Comparison of ENCODE assay signal across 25 cellular contexts in genomic region chr11:109490953-109491733, GRCh38.
DNase-seq lines count a peak whose midpoint lies in the region; TF ChIP-seq lines count a peak whose summit lies in the region.
"Had no signal": no experiment of that assay in that cellular context is flagged by ENCODE, and none has a peak within 500 bp of the region (broad histone marks: within the 10 kb centered on the region; RNA-seq: fewer than 3 reads in every experiment).

No MANE protein-coding gene starts in this region.

- no peak overlapping the region for H3K4me3 ChIP-seq in astrocyte of the cerebellum (ENCODE audit: low read depth, low read length)
- H3K4me3 ChIP-seq: lung, thyroid gland had no signal

- H3K27ac Mint-ChIP-seq in mesothelial cell of epicardium = peak overlapping the region; percentile 36
- H3K27ac Mint-ChIP-seq: activated CD8-positive, alpha-beta T cell treated with anti-CD3 and anti-CD28 coated beads, Interleukin-2, amount 10 ng/mL, durations not matched to agents 7 days and 5 days had no signal

- TF ChIP-seq CTCF in astrocyte of the cerebellum (IDR thresholded peaks at IDR 0.05; ENCODE audit: low read depth, low read length, missing control alignments) (no peak), mesothelial cell of epicardium (IDR thresholded peaks at IDR 0.05; ENCODE audit: unreplicated experiment) (no peak)

- DNase-seq in EH (ENCODE audit: low read depth) = peak; percentile 46
- peak; percentile 1 for DNase-seq in NCI-H1048 (lab: John Stamatoyannopoulos, UW)
- DNase-seq in astrocyte of the cerebellum (ENCODE audit: low read depth) = peak; percentile 2
- no peak for DNase-seq in mesothelial cell of epicardium (ENCODE audit: low spot score in 2 of 2, unreplicated experiment in 2 of 2)
- DNase-seq in NCI-H2081 treated with DMSO at 0.1 percent for 48 hours (lab: John Stamatoyannopoulos, UW) = no peak
- no peak for DNase-seq in COR-L47 (lab: John Stamatoyannopoulos, UW)
- no peak for DNase-seq in stimulated activated CD4-positive, alpha-beta T cell treated with anti-CD3 and anti-CD28 coated beads, Interleukin-15, amount 100 ng/mL, for 24 hours
- no peak for DNase-seq in GF-D8 (lab: John Stamatoyannopoulos, UW)
- DNase-seq: activated CD8-positive, alpha-beta T cell treated with anti-CD3 and anti-CD28 coated beads, Interleukin-2, amount 10 ng/mL, durations not matched to agents 7 days and 5 days; activated naive CD4-positive, alpha-beta T cell treated with Interleukin-2 at 50 U/mL for 16 hours; AML-193; anterior cingulate cortex; CD8-positive, alpha-beta memory T cell; DMS79 treated with DMSO at 0.1 percent for 48 hours; effector CD4-positive, alpha-beta T cell; kidney glomerular epithelial cell; NCI-H2107; NCI-H510A treated with DMSO at 0.1 percent for 48 hours; nucleus accumbens; stimulated activated CD4-positive, alpha-beta T cell treated with anti-CD3 and anti-CD28 coated beads, Interleukin-4, amount 100 ng/mL, for 1 hour; stimulated activated naive CD4-positive, alpha-beta T cell treated with Interleukin-2 at 50 U/mL for 16 hours; T1000; thyroid gland had no signal

- peaks cover 11% of the 10 kb centered on the region for H3K9me3 Mint-ChIP-seq in mesothelial cell of epicardium

- H3K27me3 Mint-ChIP-seq in mesothelial cell of epicardium (ENCODE audit: low read depth) = peaks cover 19% of the 10 kb centered on the region
- H3K27me3 Mint-ChIP-seq: CD8-positive, alpha-beta memory T cell; central memory CD8-positive, alpha-beta T cell had no signal

- no peaks in the 10 kb centered on the region for H3K36me3 Mint-ChIP-seq in mesothelial cell of epicardium
- H3K36me3 Mint-ChIP-seq: CD8-positive, alpha-beta memory T cell had no signal

- H3K4me3 Mint-ChIP-seq in mesothelial cell of epicardium = no peak overlapping the region
- H3K4me3 Mint-ChIP-seq: activated CD8-positive, alpha-beta T cell treated with anti-CD3 and anti-CD28 coated beads, Interleukin-2, amount 10 ng/mL, durations not matched to agents 7 days and 5 days; CD8-positive, alpha-beta memory T cell; central memory CD8-positive, alpha-beta T cell had no signal

- in situ Hi-C loops in astrocyte of the cerebellum (cut with HindIII; ENCODE audit: low sequenced_read_pairs) = no loop called here

- H3K4me1 Mint-ChIP-seq in mesothelial cell of epicardium = peaks cover 11% of the 10 kb centered on the region
- H3K4me1 Mint-ChIP-seq: CD8-positive, alpha-beta memory T cell; central memory CD8-positive, alpha-beta T cell had no signal

Comparison
In these comparisons a context has a peak if more than half of its experiments do, and no peak if none do; other contexts are left out.
1. DNase-seq: peak in EH (single experiment), NCI-H1048 (single experiment) and astrocyte of the cerebellum (single experiment); none in mesothelial cell of epicardium (0 of 2), NCI-H2081 treated with DMSO at 0.1 percent for 48 hours (single experiment), COR-L47 (single experiment), stimulated activated CD4-positive, alpha-beta T cell treated with anti-CD3 and anti-CD28 coated beads, Interleukin-15, amount 100 ng/mL, for 24 hours (single experiment) and GF-D8 (single experiment).